Comparison of ENCODE assay signal across 22 cellular contexts in genomic region chr15:97502038-97502437, GRCh38.
A peak's percentile ranks its signal among the peaks of the same experiment; 100 is the strongest.
DNase-seq lines count a peak whose midpoint lies in the region; ATAC-seq lines count a peak whose summit lies in the region.
"Had no signal": no experiment of that assay in that cellular context is flagged by ENCODE, and none has a peak within 500 bp of the region (broad histone marks: within the 10 kb centered on the region; RNA-seq: fewer than 3 reads in every experiment).

No MANE protein-coding gene starts in this region.

- ATAC-seq in HG03439 (IDR thresholded peaks at IDR 0.05; ENCODE audit: unreplicated experiment) (no peak), HG02759 (IDR thresholded peaks at IDR 0.05; ENCODE audit: unreplicated experiment) (no peak)
- ATAC-seq: body of pancreas; CD8-positive, alpha-beta T cell; gastrocnemius medialis; T-cell had no signal

- peak; percentile 45 for DNase-seq in ELR (ENCODE audit: low read depth)
- peak; percentile 53 for DNase-seq in RPMI7951 (ENCODE audit: low read depth)
- DNase-seq in dermis microvascular lymphatic vessel endothelial cell (ENCODE audit: low read depth in 2 of 2): peak; percentile 92 to 94
- peak; percentile 59 to 96 for DNase-seq in lung microvascular endothelial cell (ENCODE audit: low read depth in 2 of 2)
- no peak for DNase-seq in DMS 273 (lab: John Stamatoyannopoulos, UW; ENCODE audit: unreplicated experiment)
- DNase-seq in GM19238 (ENCODE audit: insufficient read length, low spot score): no peak
- DNase-seq: activated naive CD4-positive, alpha-beta T cell treated with anti-CD3 and anti-CD28 coated beads, Interleukin-2, amount 50 U/mL, for 16 hours; activated T-cell treated with anti-CD3 and anti-CD28 coated beads, Interleukin-2, amount 50 U/mL, for 1 hour; CD8-positive, alpha-beta T cell; effector CD8-positive, alpha-beta T cell; gastrocnemius medialis; left lung; NCI-H2029; NCI-H446; ovary; Right ventricle myocardium superior; stimulated activated CD4-positive, alpha-beta T cell treated with anti-CD3 and anti-CD28 coated beads, Interleukin-2, amount 100 ng/mL, for 48 hours; T-cell; uterus had no signal

Comparison
In these comparisons a context has a peak if more than half of its experiments do, and no peak if none do; other contexts are left out.
1. DNase-seq: peak in ELR (single experiment), RPMI7951 (single experiment), dermis microvascular lymphatic vessel endothelial cell (2 of 2) and lung microvascular endothelial cell (2 of 2); none in DMS 273 (single experiment) and GM19238 (single experiment).